Comparison of ENCODE assay signal across 8 cellular contexts in the genomic region with DNA sequence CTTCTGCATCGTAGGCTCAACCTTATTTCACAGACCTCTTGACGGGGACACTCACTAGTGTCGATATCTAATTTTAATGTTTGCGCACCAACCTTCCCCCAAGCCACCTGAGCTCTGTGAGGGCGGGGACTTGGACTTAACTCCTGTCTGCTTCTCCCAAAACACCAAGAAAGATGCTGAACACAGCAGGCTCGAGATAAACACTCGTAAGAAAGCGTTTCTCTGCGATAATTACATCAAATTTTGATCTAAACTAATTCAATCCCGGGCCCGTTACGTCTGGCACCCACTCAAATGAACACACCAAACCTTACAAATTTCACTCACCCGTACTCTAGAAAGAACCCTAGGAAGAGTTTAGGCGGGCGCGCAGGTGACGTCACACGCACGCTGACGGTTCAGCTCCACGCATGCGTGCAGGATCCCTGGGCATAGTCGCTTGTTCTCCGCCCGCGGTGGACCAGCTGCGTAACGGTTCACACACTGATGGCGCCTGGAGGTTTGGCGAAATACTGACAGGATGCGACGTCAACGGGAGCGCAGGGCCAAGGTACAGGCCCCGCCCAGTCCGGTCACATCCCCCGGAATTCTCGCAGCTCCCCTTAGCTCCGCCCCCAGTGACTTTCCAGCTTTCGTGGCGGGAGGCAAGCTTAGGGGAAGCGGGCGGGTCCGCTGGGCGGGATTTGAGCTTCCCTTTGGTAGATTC. TPM values are rescaled to one million over a fixed set of nuclear protein-coding genes. Genes with fewer than 3 reads are reported as not detected.
DNase-seq lines count a peak whose midpoint lies in the region; ATAC-seq and TF ChIP-seq lines count a peak whose summit lies in the region.

A gene with protein sequence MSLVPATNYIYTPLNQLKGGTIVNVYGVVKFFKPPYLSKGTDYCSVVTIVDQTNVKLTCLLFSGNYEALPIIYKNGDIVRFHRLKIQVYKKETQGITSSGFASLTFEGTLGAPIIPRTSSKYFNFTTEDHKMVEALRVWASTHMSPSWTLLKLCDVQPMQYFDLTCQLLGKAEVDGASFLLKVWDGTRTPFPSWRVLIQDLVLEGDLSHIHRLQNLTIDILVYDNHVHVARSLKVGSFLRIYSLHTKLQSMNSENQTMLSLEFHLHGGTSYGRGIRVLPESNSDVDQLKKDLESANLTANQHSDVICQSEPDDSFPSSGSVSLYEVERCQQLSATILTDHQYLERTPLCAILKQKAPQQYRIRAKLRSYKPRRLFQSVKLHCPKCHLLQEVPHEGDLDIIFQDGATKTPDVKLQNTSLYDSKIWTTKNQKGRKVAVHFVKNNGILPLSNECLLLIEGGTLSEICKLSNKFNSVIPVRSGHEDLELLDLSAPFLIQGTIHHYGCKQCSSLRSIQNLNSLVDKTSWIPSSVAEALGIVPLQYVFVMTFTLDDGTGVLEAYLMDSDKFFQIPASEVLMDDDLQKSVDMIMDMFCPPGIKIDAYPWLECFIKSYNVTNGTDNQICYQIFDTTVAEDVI (minus strand): TSS at position 359 of the 706 bp plus-strand sequence. CDS start 32,652 bp downstream, outside the sequence.

- TF ChIP-seq CTCF in ascending aorta (IDR thresholded peaks at IDR 0.05) (no peak), uterus (IDR thresholded peaks at IDR 0.05) (peak in 2 of 4 experiments; percentile 16 to 32)

- peak within 1 kb of the TSS; percentile 98 for H3K4me3 Mint-ChIP-seq in T-helper 2 cell treated with Interferon-gamma antibody and Interleukin-4, amounts not matched to agents 5 μg/mL and 100 μg/mL, for 36 hours

- intact Hi-C loops in ascending aorta (cut with DNase I) (loop anchor here (2.0 to 5.0 kb wide), 5 partner anchors 43 to 1372 kb away; a partner anchor contains a TSS), right cardiac atrium (cut with DNase I) (no loop called here), uterus (cut with DNase I; ENCODE audit: low total_unique reads) (no loop called here)

- DNase-seq in NCI-H1930 (lab: John Stamatoyannopoulos, UW): peak; percentile 98 to 100
- peak; percentile 98 for DNase-seq in T-helper 2 cell treated with Interferon-gamma antibody and Interleukin-4, amounts not matched to agents 5 μg/mL and 100 μg/mL, for 36 hours (ENCODE audit: low spot score)
- DNase-seq in ascending aorta (ENCODE audit: low spot score in 2 of 2): peak; percentile 99 to 100
- DNase-seq in right cardiac atrium: peak; percentile 99 to 100 (median 99)
- peak; percentile 98 for DNase-seq in pulmonary artery endothelial cell (ENCODE audit: low read depth, low spot score)
- DNase-seq in uterus: peak; percentile 99 to 100

- peaks cover 0 to 5% of the 10 kb centered on the region in 2 donors for H3K4me1 ChIP-seq in ascending aorta
- H3K4me1 ChIP-seq in right cardiac atrium (ENCODE audit: control insufficient read depth, insufficient read depth, low read length): peaks cover 2% of the 10 kb centered on the region
- H3K4me1 ChIP-seq in uterus: no peaks in the 10 kb centered on the region

- no peaks in the 10 kb centered on the region for H3K27me3 ChIP-seq in ascending aorta
- no peaks in the 10 kb centered on the region for H3K27me3 ChIP-seq in right cardiac atrium (ENCODE audit: control insufficient read depth, insufficient read depth)
- H3K27me3 ChIP-seq in uterus: no peaks in the 10 kb centered on the region

- peaks cover 5% of the 10 kb centered on the region for H3K27me3 Mint-ChIP-seq in T-helper 2 cell treated with Interferon-gamma antibody and Interleukin-4, amounts not matched to agents 5 μg/mL and 100 μg/mL, for 36 hours (ENCODE audit: low read depth)

- H3K27ac ChIP-seq in ascending aorta: peak within 1 kb of the TSS; percentile 84 to 92
- peak within 1 kb of the TSS; percentile 65 for H3K27ac ChIP-seq in right cardiac atrium (ENCODE audit: low read length)
- H3K27ac ChIP-seq in uterus: peak within 1 kb of the TSS; percentile 81 to 93

- H3K4me3 ChIP-seq in ascending aorta (peak within 1 kb of the TSS; percentile 63 to 70), right cardiac atrium (ENCODE audit: low read length) (peak within 1 kb of the TSS; percentile 70), uterus (peak within 1 kb of the TSS; percentile 46 to 83)

- H3K36me3 ChIP-seq in ascending aorta (no peaks in the 10 kb centered on the region), uterus (no peaks in the 10 kb centered on the region)

- peak; percentile 45 to 53 for TF ChIP-seq POLR2A in uterus (IDR thresholded peaks at IDR 0.05)

- WGBS in right cardiac atrium: under 1% methylated on average over 45 of the region's 45 CpGs

- H3K9me3 ChIP-seq in ascending aorta: no peaks in the 10 kb centered on the region
- H3K9me3 ChIP-seq in right cardiac atrium (ENCODE audit: control insufficient read depth, low read length): no peaks in the 10 kb centered on the region
- no peaks in the 10 kb centered on the region for H3K9me3 ChIP-seq in uterus

- H3K4me1 Mint-ChIP-seq in T-helper 2 cell treated with Interferon-gamma antibody and Interleukin-4, amounts not matched to agents 5 μg/mL and 100 μg/mL, for 36 hours (ENCODE audit: low read depth): peaks cover 33% of the 10 kb centered on the region

- H3K27ac Mint-ChIP-seq in T-helper 2 cell treated with Interferon-gamma antibody and Interleukin-4, amounts not matched to agents 5 μg/mL and 100 μg/mL, for 36 hours: peak within 1 kb of the TSS; percentile 90

- no peaks in the 10 kb centered on the region for H3K9me3 Mint-ChIP-seq in T-helper 2 cell treated with Interferon-gamma antibody and Interleukin-4, amounts not matched to agents 5 μg/mL and 100 μg/mL, for 36 hours

- peak; percentile 100 for ATAC-seq in GM18502 (IDR thresholded peaks at IDR 0.05; ENCODE audit: poor library complexity, unreplicated experiment)
- ATAC-seq in HG02970 (IDR thresholded peaks at IDR 0.05; ENCODE audit: low FRiP score, unreplicated experiment): peak; percentile 100
- peak; percentile 100 for ATAC-seq in right cardiac atrium

- peaks cover 22% of the 10 kb centered on the region for H3K36me3 Mint-ChIP-seq in T-helper 2 cell treated with Interferon-gamma antibody and Interleukin-4, amounts not matched to agents 5 μg/mL and 100 μg/mL, for 36 hours (ENCODE audit: low read depth)

RNA-seq across cellular contexts. Expression of the gene that starts here (rescaled TPM):
- total RNA-seq in ascending aorta (28.7 TPM), right cardiac atrium (10 to 100 TPM; 12.4 to 23.4 (median 16.5) TPM), pulmonary artery endothelial cell (37.2 and 42.7 TPM in 2 replicates), uterus (10 to 100 TPM; 13.8 to 91.6 (median 23.5) TPM)
- 8.9 TPM for polyA plus RNA-seq in right cardiac atrium

Comparison
In these comparisons a context has a peak if more than half of its experiments do, and no peak if none do; other contexts are left out.
1. Peak in every context shown above with its lines: DNase-seq, ATAC-seq, H3K4me3 ChIP-seq and H3K27ac ChIP-seq.